Comparison of ENCODE assay signal across 20 cellular contexts in genomic region chr11:114090225-114090624, GRCh38. TPM values are rescaled to one million over a fixed set of nuclear protein-coding genes. Genes with fewer than 3 reads are reported as not detected.
A peak's percentile ranks its signal among the peaks of the same experiment; 100 is the strongest.
DNase-seq lines count a peak whose midpoint lies in the region; ATAC-seq and TF ChIP-seq lines count a peak whose summit lies in the region.
"Had no signal": no experiment of that assay in that cellular context is flagged by ENCODE, and none has a peak within 500 bp of the region (broad histone marks: within the 10 kb centered on the region; RNA-seq: fewer than 3 reads in every experiment).

No MANE protein-coding gene starts in this region.

- H3K9me3 Mint-ChIP-seq in natural killer cell = no peaks in the 10 kb centered on the region
- no peaks in the 10 kb centered on the region for H3K9me3 Mint-ChIP-seq in CD4-positive, alpha-beta T cell

- H3K27ac Mint-ChIP-seq in natural killer cell = peak overlapping the region; percentile 89 to 100
- no peak overlapping the region for H3K27ac Mint-ChIP-seq in CD4-positive, alpha-beta T cell
- H3K27ac Mint-ChIP-seq: activated CD8-positive, alpha-beta memory T cell treated with anti-CD3 and anti-CD28 coated beads, Interleukin-2, amount 10 ng/mL, durations not matched to agents 7 days and 5 days had no signal

- no peaks in the 10 kb centered on the region for H3K9me3 ChIP-seq in CD4-positive, alpha-beta T cell (ENCODE audit: control insufficient read depth, low read length)

- DNase-seq in RWPE1 (ENCODE audit: low spot score) (no peak), dorsolateral prefrontal cortex (no peak), natural killer cell (no peak), NCI-H446 (lab: John Stamatoyannopoulos, UW) (no peak)
- no peak for DNase-seq in CD4-positive, alpha-beta T cell
- DNase-seq: activated CD4-positive, alpha-beta T cell treated with anti-CD3 and anti-CD28 coated beads for 4 hours; activated CD8-positive, alpha-beta memory T cell treated with anti-CD3 and anti-CD28 coated beads, Interleukin-2, amount 10 ng/mL, durations not matched to agents 7 days and 5 days; central memory CD4-positive, alpha-beta T cell; effector memory CD4-positive, alpha-beta T cell; EL; naive thymus-derived CD4-positive, alpha-beta T cell; NCI-H1105 treated with DMSO at 0.1 percent for 48 hours; NCI-H2107; SHP77; stimulated activated CD4-positive, alpha-beta T cell treated with anti-CD3 and anti-CD28 coated beads, Interleukin-12 subunit alpha, Interleukin-12 subunit beta, amount 100 ng/mL, for 4 hours; stimulated activated CD8-positive, alpha-beta memory T cell treated with anti-CD3 and anti-CD28 coated beads, Interleukin-4, amount 100 ng/mL, for 48 hours had no signal

- H3K4me1 Mint-ChIP-seq in natural killer cell = peaks cover 97 to 98% of the 10 kb centered on the region in 2 donors
- peaks cover 12% of the 10 kb centered on the region for H3K4me1 Mint-ChIP-seq in CD4-positive, alpha-beta T cell (ENCODE audit: low read depth)

- intact Hi-C loops in dorsolateral prefrontal cortex (cut with DNase I) = no loop called here
- intact Hi-C loops in natural killer cell (cut with micrococcal nuclease) = no loop called here
- intact Hi-C loops in CD4-positive, alpha-beta T cell (cut with DNase I, micrococcal nuclease) = no loop called here

- POLR2A ChIA-PET in RWPE1 (lab: Yijun Ruan, JAX; ENCODE audit: low non-redundant PET) = no interaction called here
- POLR2A ChIA-PET in CD4-positive, alpha-beta T cell (lab: Charles Lee) = no interaction called here

- ATAC-seq in natural killer cell (no peak), SK-N-SH treated with all-trans-retinoic acid at 6 μM for 48 hours (no peak), GM18870 (IDR thresholded peaks at IDR 0.05; ENCODE audit: unreplicated experiment) (no peak)
- no peak for ATAC-seq in CD4-positive, alpha-beta T cell (ENCODE audit: poor library complexity)
- ATAC-seq: activated CD8-positive, alpha-beta memory T cell treated with anti-CD3 and anti-CD28 coated beads, Interleukin-2, amount 10 ng/mL, durations not matched to agents 7 days and 5 days; naive thymus-derived CD4-positive, alpha-beta T cell had no signal

- peak overlapping the region; percentile 75 for H3K4me3 Mint-ChIP-seq in natural killer cell
- H3K4me3 Mint-ChIP-seq in CD4-positive, alpha-beta T cell = no peak overlapping the region
- H3K4me3 Mint-ChIP-seq: activated CD8-positive, alpha-beta memory T cell treated with anti-CD3 and anti-CD28 coated beads, Interleukin-2, amount 10 ng/mL, durations not matched to agents 7 days and 5 days; naive thymus-derived CD4-positive, alpha-beta T cell had no signal

- no peaks in the 10 kb centered on the region for H3K27me3 Mint-ChIP-seq in natural killer cell (ENCODE audit: low read depth in 2 of 2)
- H3K27me3 Mint-ChIP-seq in CD4-positive, alpha-beta T cell = no peaks in the 10 kb centered on the region

- TF ChIP-seq CTCF in RWPE1 (conservative IDR thresholded peaks at IDR 0.05; ENCODE audit: low read depth) = no peak
- no peak for TF ChIP-seq CTCF in dorsolateral prefrontal cortex (IDR thresholded peaks at IDR 0.05 in 54 of 56, conservative IDR thresholded peaks at IDR 0.05 in 2 of 56; ENCODE audit: low read depth in 1 of 56, partially characterized antibody in 56 of 56)
- TF ChIP-seq CTCF in natural killer cell (IDR thresholded peaks at IDR 0.05) = no peak
- no peak for TF ChIP-seq CTCF in CD4-positive, alpha-beta T cell (IDR thresholded peaks at IDR 0.05)

- no peaks in the 10 kb centered on the region for H3K36me3 Mint-ChIP-seq in natural killer cell
- H3K36me3 Mint-ChIP-seq in CD4-positive, alpha-beta T cell (ENCODE audit: low read depth) = no peaks in the 10 kb centered on the region
- H3K36me3 Mint-ChIP-seq: activated CD8-positive, alpha-beta memory T cell treated with anti-CD3 and anti-CD28 coated beads, Interleukin-2, amount 10 ng/mL, durations not matched to agents 7 days and 5 days had no signal

- H3K27me3 ChIP-seq in dorsolateral prefrontal cortex = no peaks in the 10 kb centered on the region
- no peaks in the 10 kb centered on the region for H3K27me3 ChIP-seq in CD4-positive, alpha-beta T cell (ENCODE audit: control insufficient read depth, insufficient read depth, low read length)

- peak overlapping the region; percentile 47 for H3K27ac ChIP-seq in RWPE1
- H3K27ac ChIP-seq in dorsolateral prefrontal cortex = peak overlapping the region in 57 of 59 donors; percentile 56 to 97 (median 90)
- H3K27ac ChIP-seq in temporal lobe (ENCODE audit: low read depth, low read length) = peak overlapping the region; percentile 89
- no peak overlapping the region for H3K27ac ChIP-seq in CD4-positive, alpha-beta T cell (ENCODE audit: low read depth, low read length)

- CTCF ChIA-PET in RWPE1 (lab: Yijun Ruan, JAX) = no interaction called here
- CTCF ChIA-PET in CD4-positive, alpha-beta T cell (lab: Charles Lee) = no interaction called here

- peak overlapping the region in 1 of 59 donors; percentile 7 for H3K4me3 ChIP-seq in dorsolateral prefrontal cortex

TF ChIP-seq in SK-N-SH treated with all-trans-retinoic acid at 6 μM for 48 hours, 23 proteins besides CTCF, POLR2A, EP300 and RAD21:
- TF ChIP-seq ZFP30 (CRISPR knock-in tag; IDR thresholded peaks at IDR 0.05) = no peak
- TF ChIP-seq TCF4 (CRISPR knock-in tag; IDR thresholded peaks at IDR 0.05; ENCODE audit: borderline replicate concordance) = no peak
- no peak for TF ChIP-seq ZNF8 (CRISPR knock-in tag; IDR thresholded peaks at IDR 0.05)
- no peak for TF ChIP-seq PATZ1 (CRISPR knock-in tag; IDR thresholded peaks at IDR 0.05; ENCODE audit: borderline replicate concordance)
- TF ChIP-seq CSDC2 (CRISPR knock-in tag; IDR thresholded peaks at IDR 0.05) = no peak
- no peak for TF ChIP-seq ZNF565 (CRISPR knock-in tag; conservative IDR thresholded peaks at IDR 0.05; ENCODE audit: low read depth)
- TF ChIP-seq ESRRG (CRISPR knock-in tag; IDR thresholded peaks at IDR 0.05) = no peak
- TF ChIP-seq ZNF70 (CRISPR knock-in tag; IDR thresholded peaks at IDR 0.05) = no peak
- no peak for TF ChIP-seq CSRNP3 (CRISPR knock-in tag; IDR thresholded peaks at IDR 0.05)
TF ChIP-seq in SK-N-SH treated with all-trans-retinoic acid at 6 μM for 48 hours: peak in this region for 0.

RNA-seq across cellular contexts. Expression of gene ZBTB16, which starts 30.7 kb away (rescaled TPM):
- total RNA-seq in dorsolateral prefrontal cortex (100 to 1,000 TPM in 118 of 120 experiments, 10 to 100 TPM in 2; 78.3 to 259 (median 179) TPM), natural killer cell (100 to 1,000 TPM; 104 to 224 (median 156) TPM), temporal lobe (8.4 TPM)
- total RNA-seq in CD4-positive, alpha-beta T cell = 10 to 100 TPM; 19.1 to 20.6 TPM
- total RNA-seq: HT1080 had no signal
